ENCODE assay signal across 1 cellular context in genomic region chr16:1356061-1356900, GRCh38.
TF ChIP-seq lines count a peak whose summit lies in the region.

No MANE protein-coding gene starts in this region.

TF ChIP-seq in K562, 482 proteins besides CTCF, POLR2A, EP300 and RAD21:
- TF ChIP-seq TCF3 (CRISPR knock-in tag; IDR thresholded peaks at IDR 0.05) (no peak), POLR2G (IDR thresholded peaks at IDR 0.05; ENCODE audit: low read depth, low read length) (0 out of 2 replicates have a peak, but pooled peaks have one; percentile 23)
TF ChIP-seq in K562: peak in this region for 1.
